Comparison of ENCODE assay signal across 25 cellular contexts in the genomic region with DNA sequence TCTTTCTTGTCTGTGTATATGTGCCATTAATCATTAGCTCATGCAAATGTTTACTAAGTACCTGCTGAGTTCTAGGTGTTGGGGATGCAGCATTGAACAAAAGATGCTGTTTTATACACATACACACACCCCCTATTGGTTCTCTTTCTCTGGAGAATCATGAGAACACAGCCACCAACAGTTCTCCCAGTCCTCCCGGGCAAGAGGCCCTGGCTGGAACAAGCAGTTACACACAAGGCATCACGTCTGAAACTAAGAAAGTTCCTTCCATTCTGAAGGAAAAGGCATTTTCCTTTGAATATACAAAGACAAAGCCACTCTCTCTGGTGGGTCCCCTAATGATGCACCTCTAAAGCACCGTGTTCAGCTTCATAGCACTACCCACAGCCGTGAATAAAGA. TPM values are rescaled to one million over a fixed set of nuclear protein-coding genes. Genes with fewer than 3 reads are reported as not detected.
DNase-seq lines count a peak whose midpoint lies in the region; ATAC-seq and TF ChIP-seq lines count a peak whose summit lies in the region.
"Had no signal": no experiment of that assay in that cellular context is flagged by ENCODE, and none has a peak within 500 bp of the region (broad histone marks: within the 10 kb centered on the region; RNA-seq: fewer than 3 reads in every experiment).

No MANE protein-coding gene starts in this region.

- H3K9me3 Mint-ChIP-seq in activated CD8-positive, alpha-beta T cell treated with anti-CD3 and anti-CD28 coated beads, Interleukin-2, amount 10 ng/mL, durations not matched to agents 7 days and 5 days (ENCODE audit: insufficient read depth): no peaks in the 10 kb centered on the region
- H3K9me3 Mint-ChIP-seq in activated CD8-positive, alpha-beta T cell treated with anti-CD3 and anti-CD28 coated beads for 36 hours: no peaks in the 10 kb centered on the region
- H3K9me3 Mint-ChIP-seq: CD8-positive, alpha-beta memory T cell had no signal

- H3K27ac Mint-ChIP-seq in activated CD8-positive, alpha-beta T cell treated with anti-CD3 and anti-CD28 coated beads, Interleukin-2, amount 10 ng/mL, durations not matched to agents 7 days and 5 days: peak overlapping the region; percentile 31
- no peak overlapping the region for H3K27ac Mint-ChIP-seq in activated CD8-positive, alpha-beta T cell treated with anti-CD3 and anti-CD28 coated beads for 36 hours
- H3K27ac Mint-ChIP-seq: B cell had no signal

- no peak overlapping the region for H3K4me3 Mint-ChIP-seq in activated CD8-positive, alpha-beta T cell treated with anti-CD3 and anti-CD28 coated beads, Interleukin-2, amount 10 ng/mL, durations not matched to agents 7 days and 5 days
- no peak overlapping the region for H3K4me3 Mint-ChIP-seq in activated CD8-positive, alpha-beta T cell treated with anti-CD3 and anti-CD28 coated beads for 36 hours
- H3K4me3 Mint-ChIP-seq: B cell; CD8-positive, alpha-beta memory T cell had no signal

- no peaks in the 10 kb centered on the region for H3K27me3 Mint-ChIP-seq in activated CD8-positive, alpha-beta T cell treated with anti-CD3 and anti-CD28 coated beads, Interleukin-2, amount 10 ng/mL, durations not matched to agents 7 days and 5 days (ENCODE audit: low read depth)
- H3K27me3 Mint-ChIP-seq in activated CD8-positive, alpha-beta T cell treated with anti-CD3 and anti-CD28 coated beads for 36 hours: no peaks in the 10 kb centered on the region
- H3K27me3 Mint-ChIP-seq: B cell had no signal

- H3K4me1 Mint-ChIP-seq in activated CD8-positive, alpha-beta T cell treated with anti-CD3 and anti-CD28 coated beads, Interleukin-2, amount 10 ng/mL, durations not matched to agents 7 days and 5 days (ENCODE audit: low read depth): peaks cover 30% of the 10 kb centered on the region
- H3K4me1 Mint-ChIP-seq in activated CD8-positive, alpha-beta T cell treated with anti-CD3 and anti-CD28 coated beads for 36 hours (ENCODE audit: low read depth): peaks cover 27% of the 10 kb centered on the region

- no peak for DNase-seq in activated CD8-positive, alpha-beta T cell treated with anti-CD3 and anti-CD28 coated beads, Interleukin-2, amount 10 ng/mL, durations not matched to agents 7 days and 5 days
- no peak for DNase-seq in activated CD8-positive, alpha-beta T cell treated with anti-CD3 and anti-CD28 coated beads for 36 hours
- peak; percentile 31 for DNase-seq in islet precursor cell
- no peak for DNase-seq in NCI-H1694 (lab: John Stamatoyannopoulos, UW)
- DNase-seq: CD8-positive, alpha-beta memory T cell; DMS 273 treated with DMSO at 0.1 percent for 48 hours; DND-41; NCI-H1092; NCI-H1417 treated with DMSO at 0.1 percent for 48 hours; NCI-H187; NCI-H2081 treated with DMSO at 0.1 percent for 48 hours; NCI-H2171; NCI-H226; NCI-H510A; NCI-H69; SHP77 had no signal

- peak overlapping the region; percentile 54 for H3K27ac ChIP-seq in cingulate gyrus (ENCODE audit: low read depth, low read length)
- H3K27ac ChIP-seq: C4-2B, RWPE1 had no signal

- CTCF ChIA-PET in activated CD8-positive, alpha-beta T cell treated with anti-CD3 and anti-CD28 coated beads, Interleukin-2, amount 10 ng/mL, durations not matched to agents 7 days and 5 days (lab: Charles Lee): interaction anchor here (0.6 kb wide), 1 partner anchor 10 kb away, joined by 4 read pairs; no protein-coding TSS in a partner anchor
- CTCF ChIA-PET in activated CD8-positive, alpha-beta T cell treated with anti-CD3 and anti-CD28 coated beads for 36 hours (lab: Charles Lee): interaction anchor here (2.3 kb wide), 1 partner anchor 190 kb away, joined by 6 read pairs; no protein-coding TSS in a partner anchor

- POLR2A ChIA-PET in activated CD8-positive, alpha-beta T cell treated with anti-CD3 and anti-CD28 coated beads, Interleukin-2, amount 10 ng/mL, durations not matched to agents 7 days and 5 days (lab: Charles Lee): no interaction called here
- POLR2A ChIA-PET in activated CD8-positive, alpha-beta T cell treated with anti-CD3 and anti-CD28 coated beads for 36 hours (lab: Charles Lee): no interaction called here

- no peak for ATAC-seq in activated CD8-positive, alpha-beta T cell treated with anti-CD3 and anti-CD28 coated beads, Interleukin-2, amount 10 ng/mL, durations not matched to agents 7 days and 5 days
- ATAC-seq in activated CD8-positive, alpha-beta T cell treated with anti-CD3 and anti-CD28 coated beads for 36 hours: no peak
- no peak for ATAC-seq in GM18907 (IDR thresholded peaks at IDR 0.05; ENCODE audit: unreplicated experiment)
- ATAC-seq in HG02623 (IDR thresholded peaks at IDR 0.05; ENCODE audit: unreplicated experiment): no peak

- intact Hi-C loops in activated CD8-positive, alpha-beta T cell treated with anti-CD3 and anti-CD28 coated beads for 36 hours (cut with micrococcal nuclease): no loop called here

- H3K36me3 Mint-ChIP-seq in activated CD8-positive, alpha-beta T cell treated with anti-CD3 and anti-CD28 coated beads, Interleukin-2, amount 10 ng/mL, durations not matched to agents 7 days and 5 days (ENCODE audit: low read depth): peaks cover 38% of the 10 kb centered on the region
- peaks cover 20% of the 10 kb centered on the region for H3K36me3 Mint-ChIP-seq in activated CD8-positive, alpha-beta T cell treated with anti-CD3 and anti-CD28 coated beads for 36 hours (ENCODE audit: low read depth)

- TF ChIP-seq CTCF in activated CD8-positive, alpha-beta T cell treated with anti-CD3 and anti-CD28 coated beads for 36 hours (IDR thresholded peaks at IDR 0.05): no peak

RNA-seq across cellular contexts. Expression of a gene that starts 10.8 kb away (rescaled TPM):
- 10 to 100 TPM; 10.3 to 10.7 TPM for total RNA-seq in activated CD8-positive, alpha-beta T cell treated with anti-CD3 and anti-CD28 coated beads, Interleukin-2, amount 10 ng/mL, durations not matched to agents 7 days and 5 days
- total RNA-seq in activated CD8-positive, alpha-beta T cell treated with anti-CD3 and anti-CD28 coated beads for 36 hours: 10 to 100 TPM in 1 of 2 experiments, 1 to 10 TPM in 1; 9.7 to 11.5 TPM

RNA-seq across cellular contexts. Expression of a gene that starts 13.5 kb away (rescaled TPM):
- total RNA-seq in activated CD8-positive, alpha-beta T cell treated with anti-CD3 and anti-CD28 coated beads, Interleukin-2, amount 10 ng/mL, durations not matched to agents 7 days and 5 days: 10 to 100 TPM; 13.4 to 15.6 TPM
- 10 to 100 TPM in 1 of 2 experiments, 1 to 10 TPM in 1; 10.0 to 13.0 TPM for total RNA-seq in activated CD8-positive, alpha-beta T cell treated with anti-CD3 and anti-CD28 coated beads for 36 hours

RNA-seq across cellular contexts. Expression of a gene that starts 37.3 kb away (rescaled TPM):
- not detected for total RNA-seq in activated CD8-positive, alpha-beta T cell treated with anti-CD3 and anti-CD28 coated beads, Interleukin-2, amount 10 ng/mL, durations not matched to agents 7 days and 5 days
- total RNA-seq in activated CD8-positive, alpha-beta T cell treated with anti-CD3 and anti-CD28 coated beads for 36 hours: not detected
- total RNA-seq: B cell; CD8-positive, alpha-beta memory T cell; HT-29; OCI-LY7; SK-MEL-5 had no signal

RNA-seq across cellular contexts. Expression of a gene that starts 56.7 kb away (rescaled TPM):
- not detected for total RNA-seq in activated CD8-positive, alpha-beta T cell treated with anti-CD3 and anti-CD28 coated beads, Interleukin-2, amount 10 ng/mL, durations not matched to agents 7 days and 5 days
- not detected for total RNA-seq in activated CD8-positive, alpha-beta T cell treated with anti-CD3 and anti-CD28 coated beads for 36 hours
- total RNA-seq: B cell; CD8-positive, alpha-beta memory T cell; HT-29; OCI-LY7; SK-MEL-5 had no signal
